In the genomic region with DNA sequence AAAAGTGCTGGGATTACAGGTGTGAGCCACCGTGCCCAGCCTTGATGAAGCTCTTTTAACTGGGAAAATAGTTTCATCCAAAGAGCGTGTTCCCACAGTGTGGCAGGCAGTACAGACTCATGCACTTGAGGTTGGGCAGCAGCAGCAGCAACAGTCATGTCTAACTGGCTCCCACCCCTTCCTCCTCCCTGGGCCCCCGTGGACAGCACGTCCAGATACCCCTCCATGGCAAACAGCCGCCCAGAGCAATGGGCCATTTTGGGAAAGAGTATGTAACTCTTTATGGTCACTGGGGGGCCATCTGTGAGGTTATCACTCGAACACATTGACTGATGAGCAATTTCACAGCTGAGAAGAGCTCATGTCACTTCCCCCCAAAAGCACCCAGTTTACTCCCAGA, we compare ENCODE assay signal across 27 cellular contexts.
"Had no signal": no experiment of that assay in that cellular context is flagged by ENCODE, and none has a peak within 500 bp of the region (broad histone marks: within the 10 kb centered on the region; RNA-seq: fewer than 3 reads in every experiment).

No MANE protein-coding gene starts in this region.

- H3K4me3 ChIP-seq: colonic mucosa, coronary artery, dorsolateral prefrontal cortex, esophagus squamous epithelium, gastrocnemius medialis, gastroesophageal sphincter, heart left ventricle, heart right ventricle had no signal

- H3K4me1 ChIP-seq: colonic mucosa, esophagus squamous epithelium, foreskin keratinocyte, gastrocnemius medialis, gastroesophageal sphincter, heart left ventricle, heart right ventricle had no signal

- H3K36me3 ChIP-seq: colonic mucosa, esophagus squamous epithelium, gastrocnemius medialis, gastroesophageal sphincter, heart left ventricle, heart right ventricle had no signal

- DNase-seq: colonic mucosa; cortex of kidney; dermis blood vessel endothelial cell; dorsolateral prefrontal cortex; effector CD4-positive, alpha-beta T cell; effector CD8-positive, alpha-beta T cell; effector memory CD4-positive, alpha-beta T cell; effector memory CD8-positive, alpha-beta T cell; endodermal cell; erythroblast; esophagus squamous epithelium; foreskin fibroblast; foreskin keratinocyte; foreskin melanocyte; gastrocnemius medialis; glutamatergic neuron; head of caudate nucleus; heart left ventricle; heart right ventricle had no signal

- ATAC-seq: effector memory CD8-positive, alpha-beta T cell; esophagus mucosa; foreskin keratinocyte; gastrocnemius medialis; gastroesophageal sphincter; heart left ventricle; heart right ventricle had no signal

- H3K27ac ChIP-seq: colonic mucosa, coronary artery, dorsolateral prefrontal cortex, epithelial cell of prostate, esophagus squamous epithelium, foreskin keratinocyte, gastrocnemius medialis, gastroesophageal sphincter, heart left ventricle, heart right ventricle had no signal

- H3K27me3 ChIP-seq: colonic mucosa, foreskin keratinocyte had no signal

- H3K9me3 ChIP-seq: colonic mucosa had no signal

- FAIRE-seq: colon, endometrium, endothelial cell of umbilical vein, frontal cortex had no signal
